ENCODE assay signal across 8 cellular contexts in the genomic region with DNA sequence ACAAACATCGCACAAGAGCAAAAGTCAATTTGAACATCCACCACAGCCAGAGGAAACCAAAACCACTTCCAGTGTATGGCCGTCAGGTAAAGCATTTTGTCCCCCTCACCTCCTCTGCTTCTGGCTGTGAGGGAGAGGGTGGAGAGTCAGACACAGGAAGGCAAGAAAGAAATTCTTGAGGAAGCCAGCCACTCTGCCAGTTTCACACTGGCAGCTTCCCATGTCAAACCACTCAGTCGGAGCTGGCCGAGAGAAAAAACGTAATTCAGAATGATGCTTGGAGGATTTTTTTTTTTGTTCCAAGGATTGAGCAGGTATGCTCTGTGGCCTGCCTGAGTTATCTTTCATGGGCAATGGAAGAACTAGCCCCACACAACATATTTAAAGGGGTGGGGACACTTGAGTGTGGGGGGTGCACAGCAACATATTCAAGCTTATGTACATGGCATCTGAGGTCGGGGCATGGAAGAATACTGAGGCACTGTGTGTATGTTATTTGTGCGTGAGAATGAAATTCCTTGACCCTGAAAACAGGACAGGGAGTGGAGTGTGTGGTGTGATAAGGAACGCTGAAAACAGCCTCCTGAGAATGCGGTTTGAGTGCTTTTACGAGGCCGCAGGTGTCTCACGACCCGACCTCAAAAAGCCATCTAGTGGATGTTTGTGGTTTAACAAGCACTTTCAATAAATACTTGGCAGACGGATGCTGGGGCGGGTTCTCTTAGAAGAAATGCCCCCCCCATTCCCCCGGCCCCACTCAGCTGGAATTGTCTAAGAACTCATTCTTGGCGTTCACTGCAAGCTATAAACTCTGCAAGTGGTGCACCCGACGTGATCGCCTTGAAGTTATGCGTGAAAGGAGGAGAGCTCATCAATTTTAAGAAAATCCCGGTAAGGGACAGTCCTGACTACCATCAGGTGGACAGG. TPM values are rescaled to one million over a fixed set of nuclear protein-coding genes. Genes with fewer than 3 reads are reported as not detected.
DNase-seq lines count a peak whose midpoint lies in the region; ATAC-seq and TF ChIP-seq lines count a peak whose summit lies in the region.

No MANE protein-coding gene starts in this region.

- H3K36me3 ChIP-seq in CD8-positive, alpha-beta memory T cell (ENCODE audit: insufficient read depth, low read length): no peaks in the 10 kb centered on the region

- H3K4me1 ChIP-seq in CD8-positive, alpha-beta memory T cell (ENCODE audit: insufficient read depth, low read length): peaks cover 35% of the 10 kb centered on the region

- H3K27ac Mint-ChIP-seq in CD8-positive, alpha-beta memory T cell: peak overlapping the region; percentile 85 to 99 (median 97)
- H3K27ac Mint-ChIP-seq in HFFc6: no peak overlapping the region

- peaks cover 0 to 2% (median 0%) of the 10 kb centered on the region in 5 donors for H3K9me3 Mint-ChIP-seq in CD8-positive, alpha-beta memory T cell
- H3K9me3 Mint-ChIP-seq in HFFc6: no peaks in the 10 kb centered on the region

- H3K4me3 Mint-ChIP-seq in CD8-positive, alpha-beta memory T cell: peak overlapping the region; percentile 69 to 92 (median 85)
- peak overlapping the region; percentile 7; the same call in 1 of the 2 replicates for H3K4me3 Mint-ChIP-seq in HFFc6

- POLR2A ChIA-PET in CD8-positive, alpha-beta memory T cell (lab: Charles Lee): interaction anchor here (0.6 to 3.4 kb wide), 15 partner anchors 28 to 1440 kb away, joined by 3 to 75 read pairs (median 5); partner anchors contain the start of genes B3GALT4, CUTA, PFDN6 and RGL2

- H3K4me1 Mint-ChIP-seq in CD8-positive, alpha-beta memory T cell: peaks cover 39 to 41% (median 40%) of the 10 kb centered on the region in 3 donors
- H3K4me1 Mint-ChIP-seq in HFFc6 (ENCODE audit: low read depth): peaks cover 19% of the 10 kb centered on the region

- peak; percentile 58 to 87 (median 84) for DNase-seq in CD8-positive, alpha-beta memory T cell
- peak; percentile 73 for DNase-seq in HFFc6
- DNase-seq in NCI-H524 treated with DMSO at 0.1 percent for 48 hours (lab: John Stamatoyannopoulos, UW): peak; percentile 32
- DNase-seq in activated CD4-positive, alpha-beta T cell treated with anti-CD3 and anti-CD28 coated beads for 48 hours: peak; percentile 70
- DNase-seq in dermis microvascular lymphatic vessel endothelial cell (ENCODE audit: low read depth in 2 of 2): peak; percentile 36 to 75
- DNase-seq in medulla oblongata (ENCODE audit: extremely low spot score): peak; percentile 73
- peak; percentile 43 to 45 for DNase-seq in stimulated activated CD8-positive, alpha-beta memory T cell treated with anti-CD3 and anti-CD28 coated beads, Interleukin-2, amount 100 ng/mL, for 1 hour (ENCODE audit: low read depth in 2 of 2)

- peak overlapping the region; percentile 77 for H3K27ac ChIP-seq in CD8-positive, alpha-beta memory T cell (ENCODE audit: low read depth, low read length)

- H3K4me3 ChIP-seq in CD8-positive, alpha-beta memory T cell (ENCODE audit: low read length): peak overlapping the region; percentile 56

- H3K9me3 ChIP-seq in CD8-positive, alpha-beta memory T cell (ENCODE audit: low read length): no peaks in the 10 kb centered on the region

- ATAC-seq in GM19351 (IDR thresholded peaks at IDR 0.05; ENCODE audit: unreplicated experiment): no peak

- H3K36me3 Mint-ChIP-seq in CD8-positive, alpha-beta memory T cell: no peaks in the 10 kb centered on the region
- H3K36me3 Mint-ChIP-seq in HFFc6 (ENCODE audit: low read depth): no peaks in the 10 kb centered on the region; the same call in 1 of the 2 replicates

- H3K27me3 Mint-ChIP-seq in CD8-positive, alpha-beta memory T cell: peaks cover 0 to 4% of the 10 kb centered on the region in 2 donors
- peaks cover 50% of the 10 kb centered on the region for H3K27me3 Mint-ChIP-seq in HFFc6 (ENCODE audit: insufficient read depth)

- no peaks in the 10 kb centered on the region for H3K27me3 ChIP-seq in CD8-positive, alpha-beta memory T cell (ENCODE audit: insufficient read depth, low read length, poor library complexity, severe bottlenecking)

- CTCF ChIA-PET in CD8-positive, alpha-beta memory T cell (lab: Charles Lee): interaction anchor here (0.6 to 4.1 kb wide), 19 partner anchors 9 to 226 kb away, joined by 3 to 52 read pairs (median 6); partner anchors contain the start of genes B3GALT4, PFDN6, RGL2 and RPS18

- TF ChIP-seq CTCF in HFFc6 (IDR thresholded peaks at IDR 0.05): peak; percentile 76

RNA-seq across cellular contexts. Expression of gene DAXX, which starts 22.3 kb away (rescaled TPM):
- 100 to 1,000 TPM in 1 of 2 experiments, 10 to 100 TPM in 1; 88.2 to 106 TPM for total RNA-seq in CD8-positive, alpha-beta memory T cell
- polyA plus RNA-seq in CD8-positive, alpha-beta memory T cell: 152 TPM
- total RNA-seq in HFFc6 (2021; fragmentation: NEBNext Ultra II Directional; extraction: Animal tissue kit (Norgen Biotek cat#: 25700)): 10 to 100 TPM; 44.9 to 53.2 (median 50.4) TPM
- total RNA-seq in dermis microvascular lymphatic vessel endothelial cell: 30.1 and 42.2 TPM in 2 replicates

RNA-seq across cellular contexts. Expression of gene ZBTB22, which starts 27.5 kb away (rescaled TPM):
- 1 to 10 TPM; 6.9 to 7.8 TPM for total RNA-seq in CD8-positive, alpha-beta memory T cell
- 12.7 TPM for polyA plus RNA-seq in CD8-positive, alpha-beta memory T cell
- 10 to 100 TPM; 15.2 to 19.9 (median 17.0) TPM for total RNA-seq in HFFc6 (2021; fragmentation: NEBNext Ultra II Directional; extraction: Animal tissue kit (Norgen Biotek cat#: 25700))
- 10.9 and 17.2 TPM in 2 replicates for total RNA-seq in dermis microvascular lymphatic vessel endothelial cell

RNA-seq across cellular contexts. Expression of gene TAPBP, which starts 31.2 kb away (rescaled TPM):
- total RNA-seq in CD8-positive, alpha-beta memory T cell: 100 to 1,000 TPM; 211 to 213 TPM
- 500 TPM for polyA plus RNA-seq in CD8-positive, alpha-beta memory T cell
- 100 to 1,000 TPM in 5 of 6 experiments, 10 to 100 TPM in 1; 88.7 to 118 (median 104) TPM for total RNA-seq in HFFc6 (2021; fragmentation: NEBNext Ultra II Directional; extraction: Animal tissue kit (Norgen Biotek cat#: 25700))
- 47.5 and 102 TPM in 2 replicates for total RNA-seq in dermis microvascular lymphatic vessel endothelial cell

RNA-seq across cellular contexts. Expression of gene RGL2, which starts 46.3 kb away (rescaled TPM):
- 10 to 100 TPM; 20.5 to 22.9 TPM for total RNA-seq in CD8-positive, alpha-beta memory T cell
- polyA plus RNA-seq in CD8-positive, alpha-beta memory T cell: 10.4 TPM
- total RNA-seq in HFFc6 (2021; fragmentation: NEBNext Ultra II Directional; extraction: Animal tissue kit (Norgen Biotek cat#: 25700)): 10 to 100 TPM; 26.7 to 31.6 (median 27.9) TPM
- total RNA-seq in dermis microvascular lymphatic vessel endothelial cell: 33.2 and 65.0 TPM in 2 replicates

RNA-seq across cellular contexts. Expression of gene KIFC1, which starts 46.6 kb away (rescaled TPM):
- 10 to 100 TPM; 51.6 to 52.7 TPM for total RNA-seq in CD8-positive, alpha-beta memory T cell
- 0.39 TPM for polyA plus RNA-seq in CD8-positive, alpha-beta memory T cell
- total RNA-seq in HFFc6 (2021; fragmentation: NEBNext Ultra II Directional; extraction: Animal tissue kit (Norgen Biotek cat#: 25700)): 10 to 100 TPM; 20.6 to 43.5 (median 38.6) TPM
- 9.9 and 16.7 TPM in 2 replicates for total RNA-seq in dermis microvascular lymphatic vessel endothelial cell

Comparison
In these comparisons a context has a peak if more than half of its experiments do, and no peak if none do; other contexts are left out.
1. DNase-seq: peak in every context shown above with its lines; median percentile 84 in CD8-positive, alpha-beta memory T cell; 73 in HFFc6; 73 in medulla oblongata; 70 in activated CD4-positive, alpha-beta T cell treated with anti-CD3 and anti-CD28 coated beads for 48 hours; 56 in dermis microvascular lymphatic vessel endothelial cell; 44 in stimulated activated CD8-positive, alpha-beta memory T cell treated with anti-CD3 and anti-CD28 coated beads, Interleukin-2, amount 100 ng/mL, for 1 hour; 32 in NCI-H524 treated with DMSO at 0.1 percent for 48 hours.